In genomic region chr5:178859625-178860521, GRCh38 we compare ENCODE assay signal across 8 cellular contexts. TPM values are rescaled to one million over a fixed set of nuclear protein-coding genes. Genes with fewer than 3 reads are reported as not detected.
DNase-seq lines count a peak whose midpoint lies in the region; ATAC-seq and TF ChIP-seq lines count a peak whose summit lies in the region.

Gene ZNF354B, plus strand, starts transcription at chr5:178859953. Its CDS starts 1,095 bp downstream, at chr5:178861048.

- peaks cover 2 to 15% (median 11%) of the 10 kb centered on the region in 4 donors for H3K36me3 ChIP-seq in liver (ENCODE audit: control insufficient read depth in 4 of 4, insufficient read depth in 3 of 4, low read depth in 1 of 4, low read length in 3 of 4)

- H3K27ac ChIP-seq in liver (ENCODE audit: low read depth in 1 of 2, low read length in 2 of 2): peak within 1 kb of the TSS; percentile 77 to 83

- no peak for TF ChIP-seq CTCF in liver (IDR thresholded peaks at IDR 0.05; ENCODE audit: low read depth, low read length, missing input control)

- H3K9me3 ChIP-seq in liver (ENCODE audit: control insufficient read depth in 4 of 4, low read length in 3 of 4): peaks cover 0 to 6% (median 3%) of the 10 kb centered on the region in 4 donors

- peak in 1 of 2 donors; percentile 57 for TF ChIP-seq RAD21 in liver (IDR thresholded peaks at IDR 0.05)

- DNase-seq in C1 segment of cervical spinal cord (lab: John Stamatoyannopoulos, UW) (peak in 13 of 14 donors; percentile 54 to 92 (median 85)), NCI-H69 (lab: John Stamatoyannopoulos, UW) (peak; percentile 97), dermis microvascular lymphatic vessel endothelial cell (ENCODE audit: low read depth in 2 of 2) (peak; percentile 90 to 98)
- DNase-seq in activated CD4-positive, alpha-beta T cell treated with anti-CD3 and anti-CD28 coated beads, Interleukin-2, amount 50 U/mL, for 4 hours: peak; percentile 79 to 81
- peak; percentile 80 for DNase-seq in stimulated activated CD4-positive, alpha-beta T cell treated with anti-CD3 and anti-CD28 coated beads, Interleukin-4, amount 100 ng/mL, for 1 hour

- H3K4me3 ChIP-seq in liver (ENCODE audit: low read depth in 1 of 3, low read length in 3 of 3): peak within 1 kb of the TSS; percentile 70 to 85 (median 84)

- H3K9ac ChIP-seq in liver (ENCODE audit: low read depth in 1 of 2, low read length in 2 of 2): peak within 1 kb of the TSS; percentile 39 to 64

- H3K4me1 ChIP-seq in liver (ENCODE audit: control insufficient read depth in 4 of 4, insufficient read depth in 4 of 4, low read length in 3 of 4): peaks cover 2 to 5% (median 3%) of the 10 kb centered on the region in 4 donors

- WGBS in liver: 1% methylated on average over 86 of the region's 86 CpGs

- ATAC-seq in GM19328 (IDR thresholded peaks at IDR 0.05; ENCODE audit: unreplicated experiment) (peak; percentile 97), HG03469 (IDR thresholded peaks at IDR 0.05; ENCODE audit: unreplicated experiment) (peak; percentile 99)

- no peaks in the 10 kb centered on the region for H3K27me3 ChIP-seq in liver (ENCODE audit: control insufficient read depth in 4 of 4, insufficient read depth in 4 of 4, low read length in 3 of 4)

TF ChIP-seq in liver, 16 proteins besides CTCF, POLR2A, EP300 and RAD21:
- TF ChIP-seq, protein P1, sequence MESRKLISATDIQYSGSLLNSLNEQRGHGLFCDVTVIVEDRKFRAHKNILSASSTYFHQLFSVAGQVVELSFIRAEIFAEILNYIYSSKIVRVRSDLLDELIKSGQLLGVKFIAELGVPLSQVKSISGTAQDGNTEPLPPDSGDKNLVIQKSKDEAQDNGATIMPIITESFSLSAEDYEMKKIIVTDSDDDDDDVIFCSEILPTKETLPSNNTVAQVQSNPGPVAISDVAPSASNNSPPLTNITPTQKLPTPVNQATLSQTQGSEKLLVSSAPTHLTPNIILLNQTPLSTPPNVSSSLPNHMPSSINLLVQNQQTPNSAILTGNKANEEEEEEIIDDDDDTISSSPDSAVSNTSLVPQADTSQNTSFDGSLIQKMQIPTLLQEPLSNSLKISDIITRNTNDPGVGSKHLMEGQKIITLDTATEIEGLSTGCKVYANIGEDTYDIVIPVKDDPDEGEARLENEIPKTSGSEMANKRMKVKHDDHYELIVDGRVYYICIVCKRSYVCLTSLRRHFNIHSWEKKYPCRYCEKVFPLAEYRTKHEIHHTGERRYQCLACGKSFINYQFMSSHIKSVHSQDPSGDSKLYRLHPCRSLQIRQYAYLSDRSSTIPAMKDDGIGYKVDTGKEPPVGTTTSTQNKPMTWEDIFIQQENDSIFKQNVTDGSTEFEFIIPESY (IDR thresholded peaks at IDR 0.05): peak; percentile 22
- TF ChIP-seq SP1 (IDR thresholded peaks at IDR 0.05) (peak; percentile 35), FOXA2 (IDR thresholded peaks at IDR 0.05) (no peak), EGR1 (IDR thresholded peaks at IDR 0.05; ENCODE audit: low read depth in 2 of 2) (peak; percentile 11 to 75), NR2F2 (IDR thresholded peaks at IDR 0.05) (no peak), GABPA (IDR thresholded peaks at IDR 0.05 in 1 of 2, conservative IDR thresholded peaks at IDR 0.05 in 1 of 2) (peak in 1 of 2 donors; percentile 80), TAF1 (conservative IDR thresholded peaks at IDR 0.05) (no peak), FOXA1 (IDR thresholded peaks at IDR 0.05) (no peak), HNF4A (conservative IDR thresholded peaks at IDR 0.05) (peak in 1 of 2 donors; percentile 10), REST (IDR thresholded peaks at IDR 0.05) (no peak), HNF4G (IDR thresholded peaks at IDR 0.05) (no peak), YY1 (IDR thresholded peaks at IDR 0.05) (peak; percentile 91), JUND (IDR thresholded peaks at IDR 0.05) (no peak), RXRA (IDR thresholded peaks at IDR 0.05) (peak; percentile 49 to 59)
- TF ChIP-seq, protein P2, sequence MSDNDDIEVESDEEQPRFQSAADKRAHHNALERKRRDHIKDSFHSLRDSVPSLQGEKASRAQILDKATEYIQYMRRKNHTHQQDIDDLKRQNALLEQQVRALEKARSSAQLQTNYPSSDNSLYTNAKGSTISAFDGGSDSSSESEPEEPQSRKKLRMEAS (IDR thresholded peaks at IDR 0.05): peak; percentile 69
- TF ChIP-seq, protein P3, sequence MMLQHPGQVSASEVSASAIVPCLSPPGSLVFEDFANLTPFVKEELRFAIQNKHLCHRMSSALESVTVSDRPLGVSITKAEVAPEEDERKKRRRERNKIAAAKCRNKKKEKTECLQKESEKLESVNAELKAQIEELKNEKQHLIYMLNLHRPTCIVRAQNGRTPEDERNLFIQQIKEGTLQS (IDR thresholded peaks at IDR 0.05): no peak

RNA-seq across cellular contexts. Expression of gene ZNF354B, which starts in this region (rescaled TPM):
- total RNA-seq in dermis microvascular lymphatic vessel endothelial cell: 3.2 and 6.1 TPM in 2 replicates
- 1 to 10 TPM; 3.6 to 8.3 TPM for total RNA-seq in liver
- 1 to 10 TPM; 1.9 to 4.3 TPM for polyA plus RNA-seq in liver

Comparison
In these comparisons a context has a peak if more than half of its experiments do, and no peak if none do; other contexts are left out.
1. Peak in every context shown above with its lines: DNase-seq, ATAC-seq, H3K4me3 ChIP-seq and H3K27ac ChIP-seq.